In the genomic region with DNA sequence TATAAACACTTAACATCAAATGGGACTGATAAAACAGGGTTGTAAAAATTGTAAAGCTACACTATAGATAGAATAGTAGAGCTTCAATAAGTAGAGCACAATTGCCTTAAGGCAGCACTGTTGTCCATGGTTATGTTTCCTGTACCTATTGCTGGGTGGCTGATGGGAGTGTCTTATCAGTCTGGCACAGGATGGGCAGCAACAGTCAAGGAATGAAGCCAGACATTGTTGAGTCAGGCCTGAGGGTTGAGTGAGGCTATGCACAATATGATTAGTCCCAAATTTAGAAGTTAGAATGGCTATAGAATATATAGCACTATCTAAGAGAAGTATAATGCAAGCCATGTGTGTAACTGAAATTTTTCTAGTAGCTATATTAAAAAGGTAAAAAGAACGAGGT, we compare ENCODE assay signal across 19 cellular contexts. TPM values are rescaled to one million over a fixed set of nuclear protein-coding genes. Genes with fewer than 3 reads are reported as not detected.
DNase-seq lines count a peak whose midpoint lies in the region; ATAC-seq, FAIRE-seq and TF ChIP-seq lines count a peak whose summit lies in the region.
"Had no signal": no experiment of that assay in that cellular context is flagged by ENCODE, and none has a peak within 500 bp of the region (broad histone marks: within the 10 kb centered on the region; RNA-seq: fewer than 3 reads in every experiment).

No MANE protein-coding gene starts in this region.

- H3K27me3 ChIP-seq in K562 (ENCODE audit: control insufficient read depth in 2 of 2, insufficient read depth in 2 of 2, low read length in 2 of 2) (no peaks in the 10 kb centered on the region), right cardiac atrium (ENCODE audit: control insufficient read depth, insufficient read depth) (no peaks in the 10 kb centered on the region)

- intact Hi-C loops in K562 (cut with micrococcal nuclease) (no loop called here), right cardiac atrium (cut with DNase I) (no loop called here)

- H3K4me1 ChIP-seq in K562 (replicated peaks in 1 of 2; ENCODE audit: control insufficient read depth in 2 of 2, insufficient read depth in 2 of 2, low read length in 2 of 2) (peaks cover 0 to 2% of the 10 kb centered on the region in 2 experiments; a peak in 2 of 5 replicates), right cardiac atrium (ENCODE audit: control insufficient read depth, insufficient read depth, low read length) (no peaks in the 10 kb centered on the region)

- no peak overlapping the region for H3K4me3 ChIP-seq in K562
- no peak overlapping the region for H3K4me3 ChIP-seq in right cardiac atrium (ENCODE audit: low read length)
- H3K4me3 ChIP-seq: PC-9 had no signal

- peak; percentile 40 for FAIRE-seq in K562 (lab: Jason Lieb, UNC)
- FAIRE-seq: H1 had no signal

- H3K9me3 ChIP-seq in K562 (replicated peaks; ENCODE audit: control insufficient read depth, insufficient read depth, low read depth, low read length): no peaks in the 10 kb centered on the region
- no peaks in the 10 kb centered on the region for H3K9me3 ChIP-seq in right cardiac atrium (ENCODE audit: control insufficient read depth, low read length)
- H3K9me3 ChIP-seq: SK-N-SH had no signal

- no peak for TF ChIP-seq POLR2A in K562 (conservative IDR thresholded peaks at IDR 0.05)

- no peak overlapping the region for H3K4me2 ChIP-seq in K562 (ENCODE audit: insufficient read depth, low read length)
- H3K4me2 ChIP-seq: KMS-11, PC-9, SK-N-SH had no signal

- no peaks in the 10 kb centered on the region for H4K20me1 ChIP-seq in K562 (replicated peaks; ENCODE audit: control insufficient read depth, insufficient read depth, low read length)

- no peak for TF ChIP-seq RAD21 in K562 (CRISPR knock-in tag; conservative IDR thresholded peaks at IDR 0.05 in 1 of 2, IDR thresholded peaks at IDR 0.05 in 1 of 2)

- ATAC-seq in K562 (peak; percentile 69), right cardiac atrium (peak; percentile 80 to 81)

- no peak overlapping the region for H2AFZ ChIP-seq in K562 (ENCODE audit: low read depth, low read length)
- H2AFZ ChIP-seq: PC-9 had no signal

- no peak for TF ChIP-seq CTCF in K562 (IDR thresholded peaks at IDR 0.05 in 2 of 3, conservative IDR thresholded peaks at IDR 0.05 in 1 of 3; ENCODE audit: insufficient read depth in 2 of 3, low read depth in 1 of 3, low read length in 3 of 3)

- DNase-seq in HUDEP-2 (lab: John Stamatoyannopoulos, UW; ENCODE audit: unreplicated experiment in 76 of 76) (peak in 73 of 76 experiments; percentile 20 to 91 (median 72)), NCI-H226 (peak; percentile 71), K562 (ENCODE audit: extremely low read depth in 1 of 4, low spot score in 3 of 4) (peak in 2 of 4 experiments; percentile 31 to 42), right cardiac atrium (no peak), ecto neural progenitor cell (ENCODE audit: low spot score) (no peak), KG1 (lab: John Stamatoyannopoulos, UW) (no peak), NCI-H1436 (lab: John Stamatoyannopoulos, UW) (no peak)
- DNase-seq: Calu3; CD4-positive, alpha-beta memory T cell; DMS53; NCI-H1105 treated with DMSO at 0.1 percent for 48 hours; NCI-H1930; NCI-H510A; NCI-H774; PC-9; SHP77; SK-N-SH had no signal

- CTCF ChIA-PET in K562 (lab: Yijun Ruan, JAX; ENCODE audit: low intra/inter-chr PET ratio): no interaction called here

- H3K27ac ChIP-seq in K562 (ENCODE audit: extremely low read depth, low read depth, low read length) (no peak overlapping the region), right cardiac atrium (ENCODE audit: low read length) (no peak overlapping the region)
- H3K27ac ChIP-seq: KMS-11, PC-9 had no signal

- POLR2A ChIA-PET in K562 (lab: Yijun Ruan, JAX): no interaction called here

- TF ChIP-seq EP300 in K562 (IDR thresholded peaks at IDR 0.05; ENCODE audit: low read length): peak; percentile 48; the same call in 1 of the 2 replicates

- H3K79me2 ChIP-seq in K562 (ENCODE audit: control insufficient read depth, insufficient read depth, low read length): no peaks in the 10 kb centered on the region

- in situ Hi-C loops in K562 (cut with MboI): no loop called here

- H3K9me1 ChIP-seq in K562 (ENCODE audit: control insufficient read depth, insufficient read depth, low read length): no peaks in the 10 kb centered on the region

- 6% methylated on average over 1 of the region's 1 CpG for WGBS in K562 (ENCODE audit: insufficient coverage, low coverage, missing lambda C conversion rate)
- 87% methylated on average over 1 of the region's 1 CpG for WGBS in right cardiac atrium

- H3K9ac ChIP-seq in K562 (ENCODE audit: insufficient read depth in 1 of 2, low read depth in 2 of 2, low read length in 2 of 2): no peak overlapping the region
- H3K9ac ChIP-seq: KMS-11, SK-N-SH had no signal

- no TSS peak for BruUV-seq in K562 (replicated peaks; lab: Mats Ljungman, UMichigan)

- no peaks in the 10 kb centered on the region for H3K36me3 ChIP-seq in K562 (ENCODE audit: control insufficient read depth, insufficient read depth, low read length)

TF ChIP-seq in K562, 482 proteins besides CTCF, POLR2A, EP300 and RAD21 (continues in another document):
- TF ChIP-seq FOSL1 (tag; conservative IDR thresholded peaks at IDR 0.05): peak; percentile 35; the same call in 1 of the 2 replicates
- no peak for TF ChIP-seq KDM1A (IDR thresholded peaks at IDR 0.05)
- TF ChIP-seq STAT5A (IDR thresholded peaks at IDR 0.05; ENCODE audit: borderline replicate concordance, low read length): 0 out of 2 replicates have a peak, but pooled peaks have one; percentile 28
- 0 out of 2 replicates have a peak, but pooled peaks have one; percentile 20 for TF ChIP-seq MECOM (CRISPR knock-in tag; IDR thresholded peaks at IDR 0.05)
- TF ChIP-seq ZNF436 (CRISPR knock-in tag; IDR thresholded peaks at IDR 0.05): no peak
- no peak for TF ChIP-seq RBM17 (IDR thresholded peaks at IDR 0.05; ENCODE audit: borderline replicate concordance, low read depth, low read length)
- peak; percentile 64 for TF ChIP-seq ARID1B (IDR thresholded peaks at IDR 0.05)
- TF ChIP-seq NCOR1 (IDR thresholded peaks at IDR 0.05): peak; percentile 72; the same call in 1 of the 2 replicates
- 0 out of 2 replicates have a peak, but pooled peaks have one; percentile 17 for TF ChIP-seq CREM (IDR thresholded peaks at IDR 0.05; ENCODE audit: low read depth)
- TF ChIP-seq SOX6 (IDR thresholded peaks at IDR 0.05): 0 out of 2 replicates have a peak, but pooled peaks have one; percentile 8
- TF ChIP-seq, protein P1, sequence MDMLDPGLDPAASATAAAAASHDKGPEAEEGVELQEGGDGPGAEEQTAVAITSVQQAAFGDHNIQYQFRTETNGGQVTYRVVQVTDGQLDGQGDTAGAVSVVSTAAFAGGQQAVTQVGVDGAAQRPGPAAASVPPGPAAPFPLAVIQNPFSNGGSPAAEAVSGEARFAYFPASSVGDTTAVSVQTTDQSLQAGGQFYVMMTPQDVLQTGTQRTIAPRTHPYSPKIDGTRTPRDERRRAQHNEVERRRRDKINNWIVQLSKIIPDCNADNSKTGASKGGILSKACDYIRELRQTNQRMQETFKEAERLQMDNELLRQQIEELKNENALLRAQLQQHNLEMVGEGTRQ (CRISPR knock-in tag; IDR thresholded peaks at IDR 0.05): no peak
- TF ChIP-seq CBFA2T3 (IDR thresholded peaks at IDR 0.05): peak; percentile 75
- TF ChIP-seq NFE2 (IDR thresholded peaks at IDR 0.05; ENCODE audit: low read depth): no peak
- TF ChIP-seq ZNF212 (CRISPR knock-in tag; IDR thresholded peaks at IDR 0.05): no peak
- TF ChIP-seq TAL1 (IDR thresholded peaks at IDR 0.05): peak; percentile 49

RNA-seq across cellular contexts. Expression of a gene that starts 25.0 kb away (rescaled TPM):
- total RNA-seq in K562 (2011; cell fraction: chromatin; rRNA removed; ENCODE audit: low replicate concordance): not detected in 2 replicates
- total RNA-seq in K562 (2011; cell fraction: nucleolus; rRNA removed): 0.13 TPM in 1 of 2 replicates, not detected in the other
- total RNA-seq in K562 (2011; cell fraction: nucleoplasm; rRNA removed): not detected in 2 replicates
- total RNA-seq in K562 (2014; rRNA removed): 0.16 TPM in 1 of 2 replicates, not detected in the other
- not detected in 2 replicates for total RNA-seq in K562 (2014; rRNA removed; fragmentation: Illumina TruSeq; extraction: Trizol)
- not detected in 2 replicates for total RNA-seq in K562 (2015; rRNA removed; fragmentation: Illumina TruSeq; extraction: Trizol)
- 0.07 TPM in 1 of 2 replicates, not detected in the other for total RNA-seq in K562 (2021)
- polyA plus RNA-seq in K562 (2011; rRNA removed): not detected in 2 replicates
- polyA plus RNA-seq in K562 (2011; cell fraction: cytosol; rRNA removed): 0.03 TPM in 1 of 2 replicates, not detected in the other
- polyA plus RNA-seq in K562 (2011; cell fraction: nucleus; rRNA removed): 0.06 TPM in 1 of 2 replicates, not detected in the other
- polyA plus RNA-seq in K562 (2012): 0.08 TPM in 2 replicates
- not detected in 2 replicates for polyA plus RNA-seq in K562 (2014; fragmentation: Illumina TruSeq; extraction: Trizol)
- polyA plus RNA-seq in K562 (2014; fragmentation: Nextera tagmentation; extraction: Ambion mirVana): under 1 TPM in 1 of 2 experiments, not detected in 1; 0.03 TPM
- polyA plus RNA-seq in K562 (2014; rRNA removed): 0.11 TPM in 1 of 2 replicates, not detected in the other
- not detected in 2 replicates for polyA minus RNA-seq in K562 (2011; rRNA and poly(A)+ RNA removed)
- polyA minus RNA-seq in K562 (2011; cell fraction: cytosol; rRNA and poly(A)+ RNA removed): not detected in 2 replicates
- not detected in 2 replicates for polyA minus RNA-seq in K562 (2011; cell fraction: nucleus; rRNA and poly(A)+ RNA removed)
- 1 to 10 TPM in 3 of 4 donors, under 1 TPM in 1; 0.64 to 3.4 (median 1.8) TPM for total RNA-seq in right cardiac atrium
- 1.1 TPM for polyA plus RNA-seq in right cardiac atrium
- total RNA-seq: CD4-positive, alpha-beta memory T cell; PC-9 had no signal
- polyA plus RNA-seq: SK-N-SH had no signal

Comparison
In these comparisons a context has a peak if more than half of its experiments do, and no peak if none do; other contexts are left out.
1. DNase-seq: peak in HUDEP-2 (73 of 76) and NCI-H226 (single experiment); none in right cardiac atrium (0 of 3), ecto neural progenitor cell (single experiment), KG1 (single experiment) and NCI-H1436 (single experiment).